Comparison of ENCODE assay signal across 10 cellular contexts in the genomic region with DNA sequence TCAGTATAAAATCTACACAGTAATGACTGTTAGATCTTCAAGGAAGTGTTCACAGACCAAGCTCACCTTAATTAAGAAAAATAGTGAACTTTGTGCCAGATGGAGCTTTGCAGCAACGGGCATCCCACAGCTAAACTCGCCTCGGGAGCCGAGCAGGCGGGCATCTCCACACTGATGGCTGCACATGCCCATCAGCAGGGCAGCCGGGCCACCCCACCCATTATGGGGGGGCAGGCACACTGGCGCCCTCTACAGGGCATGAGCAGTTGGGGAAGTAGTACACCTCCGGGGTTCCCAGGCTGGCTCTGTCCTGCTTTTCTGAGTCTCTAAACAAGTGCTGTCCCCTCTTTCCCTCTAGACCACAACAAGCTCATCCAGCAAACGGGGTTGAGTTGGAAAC. TPM values are rescaled to one million over a fixed set of nuclear protein-coding genes. Genes with fewer than 3 reads are reported as not detected.
A peak's percentile ranks its signal among the peaks of the same experiment; 100 is the strongest.
DNase-seq lines count a peak whose midpoint lies in the region; ATAC-seq and TF ChIP-seq lines count a peak whose summit lies in the region.
"Had no signal": no experiment of that assay in that cellular context is flagged by ENCODE, and none has a peak within 500 bp of the region (broad histone marks: within the 10 kb centered on the region; RNA-seq: fewer than 3 reads in every experiment).

No MANE protein-coding gene starts in this region.

- WGBS in GM23248 (ENCODE audit: low coverage in 1 of 2, low lambda C conversion rate in 2 of 2, missing lambda C conversion rate in 2 of 2), 2 experiments, result 84% methylated on average over 9 of the region's 9 CpGs

- DNase-seq in AG20443 (ENCODE audit: low spot score) (peak; percentile 68), GM23248 (peak; percentile 52), kidney epithelial cell (ENCODE audit: low read depth) (no peak), islet precursor cell (no peak), NCI-H2107 (lab: John Stamatoyannopoulos, UW) (no peak)
- DNase-seq: GOT3, left cardiac atrium had no signal

- H3K4me1 ChIP-seq in GM23248 (ENCODE audit: insufficient read depth), result no peaks in the 10 kb centered on the region

- H4K20me1 ChIP-seq in GM23248 (ENCODE audit: insufficient read depth), result no peaks in the 10 kb centered on the region

- TF ChIP-seq CTCF in WI38 (IDR thresholded peaks at IDR 0.05; ENCODE audit: low read depth, low read length), result peak; percentile 57
- TF ChIP-seq CTCF in kidney epithelial cell (IDR thresholded peaks at IDR 0.05; ENCODE audit: insufficient read depth, low read length, poor library complexity, severe bottlenecking), result peak; percentile 76

- no peaks in the 10 kb centered on the region for H3K9me2 ChIP-seq in GM23248 (ENCODE audit: insufficient read depth)

- H3F3A ChIP-seq in GM23248 (ENCODE audit: insufficient read depth), result no peaks in the 10 kb centered on the region

- ATAC-seq in HG02763 (IDR thresholded peaks at IDR 0.05; ENCODE audit: unreplicated experiment) (no peak), HG03135 (IDR thresholded peaks at IDR 0.05; ENCODE audit: unreplicated experiment) (no peak)
- ATAC-seq: left cardiac atrium had no signal

- H3K9me3 ChIP-seq in GM23248 (ENCODE audit: low read depth), result no peaks in the 10 kb centered on the region

- no peaks in the 10 kb centered on the region for H3K79me2 ChIP-seq in GM23248 (ENCODE audit: insufficient read depth)

- H3K4me2 ChIP-seq in GM23248 (ENCODE audit: unreplicated experiment), result no peak overlapping the region

- H3K27ac ChIP-seq in GM23248, result no peak overlapping the region

- H3K27me3 ChIP-seq in GM23248 (replicated peaks; ENCODE audit: insufficient read depth) (no peaks in the 10 kb centered on the region), kidney epithelial cell (ENCODE audit: control insufficient read depth, insufficient read depth, low read length) (no peaks in the 10 kb centered on the region)

- in situ Hi-C loops in GM23248 (cut with MboI), result loop anchor here (5.0 kb wide), 1 partner anchor 457 kb away; no protein-coding TSS in a partner anchor

- no peak overlapping the region for H2AFZ ChIP-seq in GM23248

- no peak overlapping the region for H3K4me3 ChIP-seq in GM23248
- H3K4me3 ChIP-seq in WI38 (ENCODE audit: low read depth, low read length), result no peak overlapping the region
- H3K4me3 ChIP-seq in kidney epithelial cell (ENCODE audit: low read depth, low read length), result no peak overlapping the region

- H3K9ac ChIP-seq in GM23248, result no peak overlapping the region

- H3K36me3 ChIP-seq in GM23248 (ENCODE audit: low read depth) (peaks cover 22% of the 10 kb centered on the region; the same call in 1 of the 2 replicates), kidney epithelial cell (ENCODE audit: control insufficient read depth, insufficient read depth, low read length) (peaks cover 4% of the 10 kb centered on the region)

RNA-seq across cellular contexts. Expression of gene ANKS6, which starts 21.6 kb away (rescaled TPM):
- total RNA-seq in GM23248 (2014; rRNA removed; shearing (Covaris generic)), result 14.4 and 26.4 TPM in 2 replicates
- polyA plus RNA-seq in GM23248 (2016; fragmentation: Nextera tagmentation; extraction: Ambion mirVana), result 6.1 and 7.1 TPM in 2 replicates
- total RNA-seq in kidney epithelial cell, result 25.7 and 25.8 TPM in 2 replicates

RNA-seq across cellular contexts. Expression of gene GALNT12, which starts 32.7 kb away (rescaled TPM):
- total RNA-seq in GM23248 (2014; rRNA removed; shearing (Covaris generic)), result 7.8 and 10.1 TPM in 2 replicates
- polyA plus RNA-seq in GM23248 (2016; fragmentation: Nextera tagmentation; extraction: Ambion mirVana), result 0.74 and 1.5 TPM in 2 replicates
- 10.2 and 11.5 TPM in 2 replicates for total RNA-seq in kidney epithelial cell

Comparison
In these comparisons a context has a peak if more than half of its experiments do, and no peak if none do; other contexts are left out.
1. DNase-seq: peak in AG20443 (single experiment) and GM23248 (single experiment); none in kidney epithelial cell (single experiment), islet precursor cell (single experiment) and NCI-H2107 (single experiment).